1 cellular context compared by ENCODE assay signal in the genomic region with DNA sequence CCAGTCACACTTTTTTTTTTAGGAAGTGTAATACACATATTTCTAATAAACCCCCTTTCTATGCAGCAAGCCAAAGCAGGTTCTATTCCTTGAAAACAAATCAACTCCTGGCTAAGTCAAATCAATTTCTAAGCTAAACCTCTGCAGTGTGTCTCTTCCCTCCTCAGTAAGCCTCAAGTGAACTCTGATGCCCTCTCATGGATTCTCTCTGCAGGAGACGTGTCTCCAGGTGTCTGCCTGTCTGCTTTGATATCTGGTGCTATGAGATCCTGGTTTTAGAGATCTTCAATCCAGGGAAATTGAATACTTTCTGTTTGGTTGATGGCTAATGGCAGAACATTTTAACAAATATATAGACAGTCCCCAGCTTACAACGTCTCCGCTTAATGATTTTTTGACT.
TF ChIP-seq lines count a peak whose summit lies in the region.

No MANE protein-coding gene starts in this region.

TF ChIP-seq in GM23338, 12 proteins besides CTCF, POLR2A, EP300 and RAD21 (continued from another document):
- TF ChIP-seq, protein P1, sequence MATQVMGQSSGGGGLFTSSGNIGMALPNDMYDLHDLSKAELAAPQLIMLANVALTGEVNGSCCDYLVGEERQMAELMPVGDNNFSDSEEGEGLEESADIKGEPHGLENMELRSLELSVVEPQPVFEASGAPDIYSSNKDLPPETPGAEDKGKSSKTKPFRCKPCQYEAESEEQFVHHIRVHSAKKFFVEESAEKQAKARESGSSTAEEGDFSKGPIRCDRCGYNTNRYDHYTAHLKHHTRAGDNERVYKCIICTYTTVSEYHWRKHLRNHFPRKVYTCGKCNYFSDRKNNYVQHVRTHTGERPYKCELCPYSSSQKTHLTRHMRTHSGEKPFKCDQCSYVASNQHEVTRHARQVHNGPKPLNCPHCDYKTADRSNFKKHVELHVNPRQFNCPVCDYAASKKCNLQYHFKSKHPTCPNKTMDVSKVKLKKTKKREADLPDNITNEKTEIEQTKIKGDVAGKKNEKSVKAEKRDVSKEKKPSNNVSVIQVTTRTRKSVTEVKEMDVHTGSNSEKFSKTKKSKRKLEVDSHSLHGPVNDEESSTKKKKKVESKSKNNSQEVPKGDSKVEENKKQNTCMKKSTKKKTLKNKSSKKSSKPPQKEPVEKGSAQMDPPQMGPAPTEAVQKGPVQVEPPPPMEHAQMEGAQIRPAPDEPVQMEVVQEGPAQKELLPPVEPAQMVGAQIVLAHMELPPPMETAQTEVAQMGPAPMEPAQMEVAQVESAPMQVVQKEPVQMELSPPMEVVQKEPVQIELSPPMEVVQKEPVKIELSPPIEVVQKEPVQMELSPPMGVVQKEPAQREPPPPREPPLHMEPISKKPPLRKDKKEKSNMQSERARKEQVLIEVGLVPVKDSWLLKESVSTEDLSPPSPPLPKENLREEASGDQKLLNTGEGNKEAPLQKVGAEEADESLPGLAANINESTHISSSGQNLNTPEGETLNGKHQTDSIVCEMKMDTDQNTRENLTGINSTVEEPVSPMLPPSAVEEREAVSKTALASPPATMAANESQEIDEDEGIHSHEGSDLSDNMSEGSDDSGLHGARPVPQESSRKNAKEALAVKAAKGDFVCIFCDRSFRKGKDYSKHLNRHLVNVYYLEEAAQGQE (IDR thresholded peaks at IDR 0.05; ENCODE audit: unreplicated experiment): no peak
- TF ChIP-seq NANOG (IDR thresholded peaks at IDR 0.05; ENCODE audit: borderline replicate concordance) (no peak), EZH2 (IDR thresholded peaks at IDR 0.05; ENCODE audit: low read depth, unreplicated experiment) (no peak), STAT1 (IDR thresholded peaks at IDR 0.05; ENCODE audit: unreplicated experiment) (no peak), EZH2phosphoT487 (IDR thresholded peaks at IDR 0.05; ENCODE audit: unreplicated experiment) (no peak), ETS1 (IDR thresholded peaks at IDR 0.05) (no peak), JUNB (IDR thresholded peaks at IDR 0.05; ENCODE audit: unreplicated experiment) (no peak), CREB1 (CRISPR knock-in tag; IDR thresholded peaks at IDR 0.05; ENCODE audit: low read depth) (no peak), ZNF462 (CRISPR knock-in tag; IDR thresholded peaks at IDR 0.05) (no peak), ZNF331 (CRISPR knock-in tag; IDR thresholded peaks at IDR 0.05; ENCODE audit: low read depth) (no peak)
TF ChIP-seq in GM23338: peak in this region for 0.
